9 cellular contexts compared by ENCODE assay signal in genomic region chr3:5017953-5018531, GRCh38. TPM values are rescaled to one million over a fixed set of nuclear protein-coding genes. Genes with fewer than 3 reads are reported as not detected.
DNase-seq lines count a peak whose midpoint lies in the region; ATAC-seq and TF ChIP-seq lines count a peak whose summit lies in the region.
"Had no signal": no experiment of that assay in that cellular context is flagged by ENCODE, and none has a peak within 500 bp of the region (broad histone marks: within the 10 kb centered on the region; RNA-seq: fewer than 3 reads in every experiment).

No MANE protein-coding gene starts in this region.

- H3K9ac ChIP-seq in rectal smooth muscle tissue (ENCODE audit: low read length) = no peak overlapping the region

- no peaks in the 10 kb centered on the region for H3K27me3 ChIP-seq in RWPE2 (ENCODE audit: insufficient read depth, poor library complexity, severe bottlenecking)
- H3K27me3 ChIP-seq in rectal smooth muscle tissue (ENCODE audit: control insufficient read depth, insufficient read depth, low read length) = no peaks in the 10 kb centered on the region
- no peaks in the 10 kb centered on the region for H3K27me3 ChIP-seq in H7 (ENCODE audit: control insufficient read depth, insufficient read depth, low read length)

- peak; percentile 86 for DNase-seq in DMS 273 (lab: John Stamatoyannopoulos, UW; ENCODE audit: unreplicated experiment)
- DNase-seq in RWPE2 (ENCODE audit: low spot score) = no peak
- peak; percentile 68 for DNase-seq in fibroblast of peridontal ligament (ENCODE audit: extremely low read depth)
- no peak for DNase-seq in H7
- no peak for DNase-seq in mesenteric fat pad (ENCODE audit: low spot score)
- no peak for DNase-seq in NCI-H2081 (lab: John Stamatoyannopoulos, UW)

- H3K4me3 ChIP-seq in RWPE2 (ENCODE audit: severe bottlenecking) (no peak overlapping the region), rectal smooth muscle tissue (ENCODE audit: low read length) (no peak overlapping the region), H7 (ENCODE audit: insufficient read depth, low read depth, low read length) (no peak overlapping the region)
- H3K4me3 ChIP-seq: SK-N-MC had no signal

- H3K36me3 ChIP-seq in RWPE2 (ENCODE audit: low read depth) (no peaks in the 10 kb centered on the region), rectal smooth muscle tissue (ENCODE audit: control insufficient read depth, insufficient read depth, low read length) (no peaks in the 10 kb centered on the region), H7 (replicated peaks; ENCODE audit: control insufficient read depth, insufficient read depth, low read length) (no peaks in the 10 kb centered on the region)

- H3K9me3 ChIP-seq in RWPE2 (ENCODE audit: severe bottlenecking) = no peaks in the 10 kb centered on the region

- TF ChIP-seq CTCF in RWPE2 (IDR thresholded peaks at IDR 0.05; ENCODE audit: poor library complexity, severe bottlenecking) = no peak

- ATAC-seq in RWPE2 (ENCODE audit: low read depth) = peak; percentile 55
- ATAC-seq in HG02970 (IDR thresholded peaks at IDR 0.05; ENCODE audit: low FRiP score, unreplicated experiment) = no peak

- H3K27ac ChIP-seq in RWPE2 (ENCODE audit: poor library complexity, severe bottlenecking) (peak overlapping the region; percentile 99), rectal smooth muscle tissue (ENCODE audit: low read depth, low read length) (peak overlapping the region; percentile 6)
- H3K27ac ChIP-seq: SK-N-MC had no signal

- peaks cover 66% of the 10 kb centered on the region for H3K4me1 ChIP-seq in RWPE2 (ENCODE audit: insufficient read depth, poor library complexity, severe bottlenecking)
- H3K4me1 ChIP-seq in rectal smooth muscle tissue (ENCODE audit: control insufficient read depth, insufficient read depth, low read length) = no peaks in the 10 kb centered on the region

RNA-seq across cellular contexts. Expression of gene BHLHE40, which starts 38.8 kb away (rescaled TPM):
- total RNA-seq in H7 (2014; rRNA removed; shearing (Covaris generic)) = 6.7 and 7.4 TPM in 2 replicates
- 133 TPM for total RNA-seq in mesenteric fat pad

Comparison
In these comparisons a context has a peak if more than half of its experiments do, and no peak if none do; other contexts are left out.
1. DNase-seq: peak in DMS 273 (single experiment) and fibroblast of peridontal ligament (single experiment); none in RWPE2 (single experiment), H7 (single experiment), mesenteric fat pad (single experiment) and NCI-H2081 (0 of 2).
2. RNA of gene BHLHE40, which starts 38.8 kb away (total RNA-seq): 133 TPM in mesenteric fat pad (single experiment); 6.7 to 7.4 TPM in H7; every median in the first group is over 10 times any median in the second.